16 cellular contexts compared by ENCODE assay signal in the genomic region with DNA sequence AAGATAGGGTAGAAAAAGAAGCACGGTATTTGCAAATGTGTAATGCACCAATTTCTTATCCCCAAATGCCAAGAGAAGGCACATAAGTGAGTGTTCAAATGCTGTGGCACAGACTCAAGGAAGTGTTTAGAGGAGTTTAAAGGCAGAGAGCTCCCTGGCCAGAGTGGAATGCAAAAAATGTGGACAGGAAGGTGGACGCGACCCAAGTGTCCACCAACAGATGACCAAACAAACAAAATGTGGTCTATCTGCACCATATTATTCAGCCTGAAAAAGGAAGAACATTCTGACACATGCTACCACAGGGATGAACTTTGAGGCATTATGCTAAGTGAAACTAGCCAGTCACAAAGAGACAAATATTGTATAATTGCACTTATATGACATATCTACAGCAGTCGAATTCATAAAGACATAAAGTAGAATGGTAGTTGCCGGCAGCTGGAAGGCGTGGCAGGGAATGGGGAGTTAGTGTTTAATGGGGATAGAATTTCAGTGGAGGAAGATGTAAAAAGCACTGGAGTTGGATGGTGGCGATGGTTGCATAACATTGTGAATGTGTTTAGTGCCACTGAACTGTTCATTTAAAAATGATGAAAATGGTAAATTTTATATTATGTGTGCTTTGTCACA.
DNase-seq lines count a peak whose midpoint lies in the region; TF ChIP-seq lines count a peak whose summit lies in the region.
"Had no signal": no experiment of that assay in that cellular context is flagged by ENCODE, and none has a peak within 500 bp of the region (broad histone marks: within the 10 kb centered on the region; RNA-seq: fewer than 3 reads in every experiment).

No MANE protein-coding gene starts in this region.

- peaks cover 4% of the 10 kb centered on the region for H3K27me3 ChIP-seq in endodermal cell (ENCODE audit: control insufficient read depth, insufficient read depth, low read length, poor library complexity, severe bottlenecking)

- H3K4me1 ChIP-seq in HEK293 (ENCODE audit: control insufficient read depth, insufficient read depth, low read length) = no peaks in the 10 kb centered on the region
- peaks cover 11% of the 10 kb centered on the region for H3K4me1 ChIP-seq in endodermal cell (ENCODE audit: control insufficient read depth, insufficient read depth, low read length)
- H3K4me1 ChIP-seq: A549 had no signal

- DNase-seq in A172 (ENCODE audit: low spot score) = peak; percentile 34
- peak; percentile 9 for DNase-seq in SW480 (ENCODE audit: low spot score)
- DNase-seq in left kidney (ENCODE audit: low read depth, low spot score) = peak; percentile 64
- no peak for DNase-seq in NCI-H82 treated with DMSO at 0.1 percent for 48 hours (lab: John Stamatoyannopoulos, UW; ENCODE audit: unreplicated experiment)
- DNase-seq in cerebellar cortex (ENCODE audit: low spot score) = no peak
- DNase-seq in NCI-H510A (lab: John Stamatoyannopoulos, UW) = no peak
- DNase-seq in endodermal cell = no peak
- DNase-seq: H9, Karpas-422, NCI-H1436 treated with DMSO at 0.1 percent for 48 hours, NCI-H2029 treated with DMSO at 0.1 percent for 48 hours, NCI-H524, SHP77 had no signal

- no peaks in the 10 kb centered on the region for H3K36me3 Mint-ChIP-seq in endodermal cell (ENCODE audit: low read depth)

- 89 to 92% methylated on average over 4 to 7 of the region's 7 CpGs for WGBS in endodermal cell (ENCODE audit: insufficient coverage in 1 of 2, insufficient read length in 1 of 2), 2 experiments

- CTCF ChIA-PET in HEK293 (lab: Yijun Ruan, JAX) = interaction anchor here (0.6 to 0.7 kb wide), 2 partner anchors 79 to 135 kb away, joined by 3 to 4 read pairs; no protein-coding TSS in a partner anchor

- H3K9me3 ChIP-seq in HEK293 (ENCODE audit: control insufficient read depth, insufficient read depth, low read depth, low read length) (no peaks in the 10 kb centered on the region), endodermal cell (ENCODE audit: control insufficient read depth, low read length) (no peaks in the 10 kb centered on the region)
- H3K9me3 ChIP-seq: A549 had no signal

- no peak overlapping the region for H3K4me3 ChIP-seq in HEK293 (ENCODE audit: low read depth, low read length)
- H3K4me3 ChIP-seq in endodermal cell (ENCODE audit: low read length) = no peak overlapping the region
- H3K4me3 ChIP-seq: A549 had no signal

- TF ChIP-seq CTCF in HEK293 (tag by site-specific recombination; IDR thresholded peaks at IDR 0.05) (no peak), endodermal cell (conservative IDR thresholded peaks at IDR 0.05) (no peak)

- no peak overlapping the region for H3K27ac Mint-ChIP-seq in endodermal cell
- H3K27ac Mint-ChIP-seq: H9 had no signal

- H3K4me1 Mint-ChIP-seq in endodermal cell = peaks cover 23% of the 10 kb centered on the region

- H3K9ac ChIP-seq in endodermal cell (ENCODE audit: extremely low read depth, low read length, poor library complexity, severe bottlenecking) = no peak overlapping the region

- H3K4me3 Mint-ChIP-seq in endodermal cell = no peak overlapping the region
- H3K4me3 Mint-ChIP-seq: H9 had no signal

- H3K27ac ChIP-seq in HEK293 (ENCODE audit: extremely low read depth, low read depth, low read length) (no peak overlapping the region), endodermal cell (ENCODE audit: low read depth, low read length) (no peak overlapping the region)
- H3K27ac ChIP-seq: A549, C4-2B had no signal

- H3K36me3 ChIP-seq in HEK293 (ENCODE audit: control insufficient read depth in 2 of 2, insufficient read depth in 1 of 2, low read length in 2 of 2) (no peaks in the 10 kb centered on the region), endodermal cell (ENCODE audit: control insufficient read depth, insufficient read depth, low read length) (no peaks in the 10 kb centered on the region)

- H3K27me3 Mint-ChIP-seq in endodermal cell (ENCODE audit: insufficient read depth) = peaks cover 7% of the 10 kb centered on the region

- H3K9me3 Mint-ChIP-seq in endodermal cell = no peaks in the 10 kb centered on the region
- H3K9me3 Mint-ChIP-seq: H9 had no signal

- POLR2A ChIA-PET in HEK293 (lab: Yijun Ruan, JAX) = no interaction called here

TF ChIP-seq in HEK293, 187 proteins besides CTCF, POLR2A, EP300 and RAD21:
- TF ChIP-seq MZF1 (tag by site-specific recombination; IDR thresholded peaks at IDR 0.05; ENCODE audit: borderline replicate concordance) = peak; percentile 64
- no peak for TF ChIP-seq GLI2 (tag by site-specific recombination; IDR thresholded peaks at IDR 0.05; ENCODE audit: borderline replicate concordance, low read depth)
- TF ChIP-seq ZFP37 (tag by site-specific recombination; IDR thresholded peaks at IDR 0.05) = no peak
TF ChIP-seq in HEK293: peak in this region for 1.

Comparison
In these comparisons a context has a peak if more than half of its experiments do, and no peak if none do; other contexts are left out.
1. DNase-seq: peak in A172 (single experiment), SW480 (single experiment) and left kidney (single experiment); none in NCI-H82 treated with DMSO at 0.1 percent for 48 hours (single experiment), cerebellar cortex (single experiment), NCI-H510A (single experiment) and endodermal cell (single experiment).